Comparison of ENCODE assay signal across 11 cellular contexts in genomic region chr5:119336846-119337564, GRCh38. TPM values are rescaled to one million over a fixed set of nuclear protein-coding genes. Genes with fewer than 3 reads are reported as not detected.
DNase-seq lines count a peak whose midpoint lies in the region; ATAC-seq, FAIRE-seq and TF ChIP-seq lines count a peak whose summit lies in the region.
"Had no signal": no experiment of that assay in that cellular context is flagged by ENCODE, and none has a peak within 500 bp of the region (broad histone marks: within the 10 kb centered on the region; RNA-seq: fewer than 3 reads in every experiment).

No MANE protein-coding gene starts in this region.

- TF ChIP-seq RAD21 in A549 (conservative IDR thresholded peaks at IDR 0.05 in 1 of 2, IDR thresholded peaks at IDR 0.05 in 1 of 2) = no peak

- no peaks in the 10 kb centered on the region for H3K36me3 ChIP-seq in CD8-positive, alpha-beta T cell (ENCODE audit: insufficient read depth, low read length)
- H3K36me3 ChIP-seq in effector memory CD4-positive, alpha-beta T cell (ENCODE audit: control insufficient read depth, insufficient read depth, low read length) = no peaks in the 10 kb centered on the region

- ATAC-seq in A549 = no peak
- ATAC-seq in CD8-positive, alpha-beta T cell = no peak
- no peak for ATAC-seq in HG03469 (IDR thresholded peaks at IDR 0.05; ENCODE audit: unreplicated experiment)
- ATAC-seq: activated CD4-positive, CD25-positive, alpha-beta regulatory T cell treated with anti-CD3 and anti-CD28 coated beads, Interleukin-2, amount 50 U/mL, for 24 hours had no signal

- no peak for FAIRE-seq in A549 (lab: Jason Lieb, UNC)
- FAIRE-seq: urothelium cell line had no signal

- CTCF ChIA-PET in A549 (lab: Yijun Ruan, JAX) = interaction anchor here (1.2 to 7.1 kb wide), 8 partner anchors 20 to 348 kb away, joined by 3 to 44 read pairs (median 11); partner anchors contain the start of genes DMXL1 and DTWD2
- CTCF ChIA-PET in CD8-positive, alpha-beta T cell (lab: Charles Lee) = interaction anchor here (0.7 to 3.0 kb wide), 17 partner anchors 9 to 266 kb away, joined by 3 to 24 read pairs (median 4); partner anchors contain the start of gene DMXL1

- DNase-seq in A549 (ENCODE audit: low read depth in 1 of 2, low spot score in 1 of 2) (no peak), NOMO-1 treated with dmso at 0.1 percent for 144 hours (lab: John Stamatoyannopoulos, UW; ENCODE audit: unreplicated experiment) (peak; percentile 32), NCI-H446 treated with DMSO at 0.1 percent for 48 hours (lab: John Stamatoyannopoulos, UW) (no peak), chondrocyte (ENCODE audit: low spot score) (no peak), C1 segment of cervical spinal cord (lab: John Stamatoyannopoulos, UW) (no peak)
- no peak for DNase-seq in CD8-positive, alpha-beta T cell
- DNase-seq in effector memory CD4-positive, alpha-beta T cell = no peak
- DNase-seq: mesendoderm had no signal

- H3K4me1 ChIP-seq in A549 = peaks cover 30% of the 10 kb centered on the region
- peaks cover 98% of the 10 kb centered on the region for H3K4me1 ChIP-seq in CD8-positive, alpha-beta T cell (ENCODE audit: insufficient read depth, low read length)
- peaks cover 70% of the 10 kb centered on the region for H3K4me1 ChIP-seq in effector memory CD4-positive, alpha-beta T cell (ENCODE audit: control insufficient read depth, insufficient read depth, low read length, poor library complexity, severe bottlenecking)

- H3K27ac ChIP-seq in A549 = no peak overlapping the region
- peak overlapping the region; percentile 24 for H3K27ac ChIP-seq in CD8-positive, alpha-beta T cell (ENCODE audit: low read depth, low read length)
- peak overlapping the region; percentile 94 for H3K27ac ChIP-seq in effector memory CD4-positive, alpha-beta T cell (ENCODE audit: insufficient read depth, low read length, poor library complexity, severe bottlenecking)

- peak overlapping the region; percentile 94 for H3K27ac Mint-ChIP-seq in CD8-positive, alpha-beta T cell
- no peak overlapping the region for H3K27ac Mint-ChIP-seq in chondrocyte (ENCODE audit: unreplicated experiment)

- no peak overlapping the region for H3K4me3 ChIP-seq in A549
- H3K4me3 ChIP-seq in CD8-positive, alpha-beta T cell (ENCODE audit: low read depth, low read length) = no peak overlapping the region
- H3K4me3 ChIP-seq in effector memory CD4-positive, alpha-beta T cell (ENCODE audit: insufficient read depth, low read depth, low read length, poor library complexity, severe bottlenecking) = peak overlapping the region; percentile 63

- 0 out of 3 replicates have a peak overlapping the region, but pooled peaks have one; percentile 18 for H3K4me2 ChIP-seq in A549

- peaks cover 95% of the 10 kb centered on the region for H3K4me1 Mint-ChIP-seq in CD8-positive, alpha-beta T cell (ENCODE audit: low read depth)
- H3K4me1 Mint-ChIP-seq in chondrocyte (ENCODE audit: low read depth) = peaks cover 20% of the 10 kb centered on the region

- TF ChIP-seq EP300 in A549 (IDR thresholded peaks at IDR 0.05) = no peak

- no peaks in the 10 kb centered on the region for H3K27me3 Mint-ChIP-seq in CD8-positive, alpha-beta T cell (ENCODE audit: low read depth)
- no peaks in the 10 kb centered on the region for H3K27me3 Mint-ChIP-seq in chondrocyte (ENCODE audit: low read depth)

- H3K9me3 Mint-ChIP-seq in CD8-positive, alpha-beta T cell = no peaks in the 10 kb centered on the region
- H3K9me3 Mint-ChIP-seq in chondrocyte (ENCODE audit: low read depth) = no peaks in the 10 kb centered on the region

- intact Hi-C loops in CD8-positive, alpha-beta T cell (cut with DNase I, micrococcal nuclease) = no loop called here

- H3K9me3 ChIP-seq in A549 = no peaks in the 10 kb centered on the region
- no peaks in the 10 kb centered on the region for H3K9me3 ChIP-seq in CD8-positive, alpha-beta T cell (ENCODE audit: low read length)
- no peaks in the 10 kb centered on the region for H3K9me3 ChIP-seq in effector memory CD4-positive, alpha-beta T cell (ENCODE audit: control insufficient read depth, low read length)

- POLR2A ChIA-PET in A549 (lab: Yijun Ruan, JAX) = interaction anchor here (0.9 kb wide), 1 partner anchor 266 kb away, joined by 3 read pairs; the partner anchor contains the start of gene DMXL1
- POLR2A ChIA-PET in CD8-positive, alpha-beta T cell (lab: Charles Lee) = interaction anchor here (0.6 to 5.6 kb wide), 11 partner anchors 10 to 349 kb away, joined by 3 to 32 read pairs (median 3); partner anchors contain the start of gene DTWD2

- no peak for TF ChIP-seq POLR2A in A549 (IDR thresholded peaks at IDR 0.05; ENCODE audit: low read length)

- TF ChIP-seq CTCF in A549 (IDR thresholded peaks at IDR 0.05) (no peak), chondrocyte (IDR thresholded peaks at IDR 0.05) (no peak)
- no peak for TF ChIP-seq CTCF in CD8-positive, alpha-beta T cell (IDR thresholded peaks at IDR 0.05)

- peaks cover 18% of the 10 kb centered on the region for H3K36me3 Mint-ChIP-seq in CD8-positive, alpha-beta T cell
- no peaks in the 10 kb centered on the region for H3K36me3 Mint-ChIP-seq in chondrocyte (ENCODE audit: low read depth)

- H3K4me3 Mint-ChIP-seq in CD8-positive, alpha-beta T cell = peak overlapping the region; percentile 6
- H3K4me3 Mint-ChIP-seq in chondrocyte (ENCODE audit: unreplicated experiment) = no peak overlapping the region

- H3K27me3 ChIP-seq in CD8-positive, alpha-beta T cell (ENCODE audit: insufficient read depth, low read length) = no peaks in the 10 kb centered on the region
- H3K27me3 ChIP-seq in effector memory CD4-positive, alpha-beta T cell (replicated peaks; ENCODE audit: control insufficient read depth, insufficient read depth, low read length, poor library complexity, severe bottlenecking) = no peaks in the 10 kb centered on the region

- WGBS in A549 (ENCODE audit: missing lambda C conversion rate) = 87% methylated on average over 3 of the region's 3 CpGs

TF ChIP-seq in A549, 52 proteins besides CTCF, POLR2A, EP300 and RAD21:
- TF ChIP-seq NR3C1 (IDR thresholded peaks at IDR 0.05) (no peak), TFCP2L1 (CRISPR knock-in tag; IDR thresholded peaks at IDR 0.05) (no peak), ZNF302 (CRISPR knock-in tag; IDR thresholded peaks at IDR 0.05) (no peak), JUNB (IDR thresholded peaks at IDR 0.05) (no peak), SREBF2 (IDR thresholded peaks at IDR 0.05) (no peak), HES2 (IDR thresholded peaks at IDR 0.05) (no peak), MAX (IDR thresholded peaks at IDR 0.05) (no peak), RFX5 (IDR thresholded peaks at IDR 0.05) (no peak), ZC3H11A (IDR thresholded peaks at IDR 0.05) (no peak), TP53 (CRISPR knock-in tag; IDR thresholded peaks at IDR 0.05) (no peak), BHLHE40 (IDR thresholded peaks at IDR 0.05; ENCODE audit: low read depth, low read length) (no peak), ATOH8 (CRISPR knock-in tag; IDR thresholded peaks at IDR 0.05; ENCODE audit: low read depth) (no peak), CBX8 (IDR thresholded peaks at IDR 0.05) (no peak), USF2 (IDR thresholded peaks at IDR 0.05) (no peak), SMC3 (IDR thresholded peaks at IDR 0.05) (no peak), MAZ (IDR thresholded peaks at IDR 0.05; ENCODE audit: borderline replicate concordance, low read depth, low read length) (no peak), HOXA7 (CRISPR knock-in tag; IDR thresholded peaks at IDR 0.05) (no peak)

RNA-seq across cellular contexts. Expression of gene TNFAIP8, which starts 18.8 kb away (rescaled TPM):
- polyA plus RNA-seq in A549 (2011; rRNA removed) (30.3 and 35.7 TPM in 2 replicates), A549 (2017; fragmentation: RNase III; extraction: RNeasy Plus Mini Kit Qiagen cat#74134 plus additional on column Dnase treatment) (33.4 to 35.0 TPM (median 34.9 TPM) in 3 replicates)
- polyA plus RNA-seq in A549 (2012; cell fraction: cytosol; rRNA removed) = 23.2 and 23.9 TPM in 2 replicates
- 9.2 and 10.7 TPM in 2 replicates for polyA plus RNA-seq in A549 (2012; cell fraction: nucleus; rRNA removed)
- 10.2 and 13.7 TPM in 2 replicates for polyA minus RNA-seq in A549 (2011; rRNA and poly(A)+ RNA removed)
- 10 to 100 TPM; 62.3 to 63.0 TPM for total RNA-seq in CD8-positive, alpha-beta T cell
- 15.0 to 22.3 TPM (median 19.5 TPM) in 3 replicates for total RNA-seq in chondrocyte

Comparison
In these comparisons a context has a peak if more than half of its experiments do, and no peak if none do; other contexts are left out.
1. H3K27ac ChIP-seq: peak in CD8-positive, alpha-beta T cell (single experiment) and effector memory CD4-positive, alpha-beta T cell (single experiment); none in A549 (0 of 2).